37 cellular contexts compared by ENCODE assay signal in genomic region chr11:107538821-107539220, GRCh38. TPM values are rescaled to one million over a fixed set of nuclear protein-coding genes. Genes with fewer than 3 reads are reported as not detected.
"Had no signal": no experiment of that assay in that cellular context is flagged by ENCODE, and none has a peak within 500 bp of the region (broad histone marks: within the 10 kb centered on the region; RNA-seq: fewer than 3 reads in every experiment).

No MANE protein-coding gene starts in this region.

- H3K4me1 ChIP-seq: ascending aorta, body of pancreas, breast epithelium had no signal

- DNase-seq: activated B cell treated with CpG ODN at 0.5 μM for 24 hours; activated CD4-positive, alpha-beta memory T cell treated with anti-CD3 and anti-CD28 coated beads for 36 hours; activated CD4-positive, alpha-beta T cell treated with anti-CD3 and anti-CD28 coated beads for 4 hours; activated CD4-positive, alpha-beta T cell treated with anti-CD3 and anti-CD28 coated beads, Interleukin-2, amount 10 ng/mL, durations not matched to agents 24 days and 14 days; activated CD4-positive, alpha-beta T cell treated with anti-CD3 and anti-CD28 coated beads, Interleukin-2, amount 50 U/mL, for 1 hour; activated CD4-positive, alpha-beta T cell treated with anti-CD3 and anti-CD28 coated beads, Interleukin-2, amount 50 U/mL, for 4 hours; activated CD4-positive, CD25-positive, alpha-beta regulatory T cell treated with anti-CD3 and anti-CD28 coated beads, Interleukin-2, amount 50 U/mL, for 72 hours; activated CD8-positive, alpha-beta memory T cell treated with anti-CD3 and anti-CD28 coated beads, Interleukin-2, amount 50 U/mL, for 4 hours; activated CD8-positive, alpha-beta T cell treated with anti-CD3 and anti-CD28 coated beads for 36 hours; activated effector memory CD4-positive, alpha-beta T cell treated with Interleukin-2 at 50 U/mL for 16 hours; activated gamma-delta T cell; activated naive CD4-positive, alpha-beta T cell treated with anti-CD3 and anti-CD28 coated beads, Interleukin-2, amount 10 ng/mL, durations not matched to agents 7 days and 5 days; activated naive CD4-positive, alpha-beta T cell treated with Interleukin-2 at 50 U/mL for 16 hours; activated naive CD8-positive, alpha-beta T cell treated with anti-CD3 and anti-CD28 coated beads, Interleukin-2, amount 10 ng/mL, durations not matched to agents 7 days and 5 days; activated naive CD8-positive, alpha-beta T cell treated with anti-CD3 and anti-CD28 coated beads, Interleukin-2, amount 50 U/mL, for 24 hours; activated T-cell treated with anti-CD3 and anti-CD28 coated beads for 4 hours; activated T-cell treated with anti-CD3 and anti-CD28 coated beads, Interleukin-2, amount 50 U/mL, for 1 hour; activated T-cell treated with anti-CD3 and anti-CD28 coated beads, Interleukin-2, amount 50 U/mL, for 4 hours; activated T-cell treated with anti-CD3 and anti-CD28 coated beads, Interleukin-2, amount 50 U/mL, for 72 hours; amygdala; anterior cingulate cortex; body of pancreas; brain microvascular endothelial cell; central memory CD4-positive, alpha-beta T cell; T-cell; T-helper 2 cell; T-helper 9 cell had no signal

- H3K9me3 Mint-ChIP-seq: activated B cell treated with CpG ODN at 0.5 μM for 24 hours; activated CD4-positive, alpha-beta memory T cell treated with anti-CD3 and anti-CD28 coated beads for 36 hours; activated CD8-positive, alpha-beta T cell treated with anti-CD3 and anti-CD28 coated beads for 36 hours; activated naive CD4-positive, alpha-beta T cell treated with anti-CD3 and anti-CD28 coated beads, Interleukin-2, amount 50 U/mL, for 24 hours; activated naive CD8-positive, alpha-beta T cell treated with anti-CD3 and anti-CD28 coated beads, Interleukin-2, amount 10 ng/mL, durations not matched to agents 7 days and 5 days; activated naive CD8-positive, alpha-beta T cell treated with anti-CD3 and anti-CD28 coated beads, Interleukin-2, amount 50 U/mL, for 24 hours; activated T-cell treated with anti-CD3 and anti-CD28 coated beads, Interleukin-2, amount 50 U/mL, for 4 hours; activated T-cell treated with anti-CD3 and anti-CD28 coated beads, Interleukin-2, amount 50 U/mL, for 72 hours; activated T-helper 1 cell treated with anti-CD3 and anti-CD28 coated beads, Interleukin-12 subunit alpha, Interleukin-12 subunit beta, Interleukin-2, Interleukin-4 antibody, amounts not matched to agents 30 ng/mL and 10 ng/mL and 1 ng/mL, durations not matched to agents 14 hours and 24 hours and 36 hours; activated T-helper 2 cell treated with anti-CD3 and anti-CD28 coated beads, Interferon-gamma antibody, Interleukin-2, Interleukin-4, amounts not matched to agents 10 μg/mL and 5 μg/mL and 100 μg/mL, durations not matched to agents 14 hours and 24 hours and 36 hours; T-cell; T-helper 2 cell treated with Interferon-gamma antibody and Interleukin-4, amounts not matched to agents 5 μg/mL and 100 μg/mL, for 36 hours had no signal

- H3K27ac ChIP-seq: ascending aorta, body of pancreas, brain microvascular endothelial cell, breast epithelium, VCaP had no signal

- H3K4me3 Mint-ChIP-seq: activated B cell treated with CpG ODN at 0.5 μM for 24 hours; activated CD4-positive, alpha-beta memory T cell treated with anti-CD3 and anti-CD28 coated beads for 36 hours; activated CD4-positive, alpha-beta T cell treated with anti-CD3 and anti-CD28 coated beads, Interleukin-2, amount 10 ng/mL, durations not matched to agents 24 days and 14 days; activated CD8-positive, alpha-beta T cell treated with anti-CD3 and anti-CD28 coated beads for 36 hours; activated naive CD4-positive, alpha-beta T cell treated with anti-CD3 and anti-CD28 coated beads, Interleukin-2, amount 10 ng/mL, durations not matched to agents 7 days and 5 days; activated naive CD4-positive, alpha-beta T cell treated with anti-CD3 and anti-CD28 coated beads, Interleukin-2, amount 50 U/mL, for 24 hours; activated naive CD8-positive, alpha-beta T cell; activated naive CD8-positive, alpha-beta T cell treated with anti-CD3 and anti-CD28 coated beads, Interleukin-2, amount 10 ng/mL, durations not matched to agents 7 days and 5 days; activated naive CD8-positive, alpha-beta T cell treated with anti-CD3 and anti-CD28 coated beads, Interleukin-2, amount 50 U/mL, for 24 hours; activated T-cell treated with anti-CD3 and anti-CD28 coated beads, Interleukin-2, amount 50 U/mL, for 4 hours; activated T-cell treated with anti-CD3 and anti-CD28 coated beads, Interleukin-2, amount 50 U/mL, for 72 hours; activated T-helper 1 cell treated with anti-CD3 and anti-CD28 coated beads, Interleukin-12 subunit alpha, Interleukin-12 subunit beta, Interleukin-2, Interleukin-4 antibody, amounts not matched to agents 30 ng/mL and 10 ng/mL and 1 ng/mL, durations not matched to agents 14 hours and 24 hours and 36 hours; T-cell; T-helper 1 cell treated with Interleukin-12 subunit alpha and Interleukin-12 subunit beta and Interleukin-4 antibody, amounts not matched to agents 30 μg/mL and 1 μg/mL, for 36 hours; T-helper 2 cell treated with Interferon-gamma antibody and Interleukin-4, amounts not matched to agents 5 μg/mL and 100 μg/mL, for 36 hours had no signal

- H3K27ac Mint-ChIP-seq: activated B cell treated with CpG ODN at 0.5 μM for 24 hours; activated CD4-positive, alpha-beta memory T cell treated with anti-CD3 and anti-CD28 coated beads for 36 hours; activated CD4-positive, alpha-beta T cell treated with anti-CD3 and anti-CD28 coated beads, Interleukin-2, amount 10 ng/mL, durations not matched to agents 24 days and 14 days; activated CD8-positive, alpha-beta T cell treated with anti-CD3 and anti-CD28 coated beads for 36 hours; activated naive CD4-positive, alpha-beta T cell treated with anti-CD3 and anti-CD28 coated beads, Interleukin-2, amount 50 U/mL, for 24 hours; activated naive CD8-positive, alpha-beta T cell; activated naive CD8-positive, alpha-beta T cell treated with anti-CD3 and anti-CD28 coated beads, Interleukin-2, amount 10 ng/mL, durations not matched to agents 7 days and 5 days; activated naive CD8-positive, alpha-beta T cell treated with anti-CD3 and anti-CD28 coated beads, Interleukin-2, amount 50 U/mL, for 24 hours; activated T-cell treated with anti-CD3 and anti-CD28 coated beads, Interleukin-2, amount 50 U/mL, for 72 hours; activated T-helper 1 cell treated with anti-CD3 and anti-CD28 coated beads, Interleukin-12 subunit alpha, Interleukin-12 subunit beta, Interleukin-2, Interleukin-4 antibody, amounts not matched to agents 30 ng/mL and 10 ng/mL and 1 ng/mL, durations not matched to agents 14 hours and 24 hours and 36 hours; activated T-helper 2 cell treated with anti-CD3 and anti-CD28 coated beads, Interferon-gamma antibody, Interleukin-2, Interleukin-4, amounts not matched to agents 10 μg/mL and 5 μg/mL and 100 μg/mL, durations not matched to agents 14 hours and 24 hours and 36 hours; T-cell; T-helper 1 cell treated with Interleukin-12 subunit alpha and Interleukin-12 subunit beta and Interleukin-4 antibody, amounts not matched to agents 30 μg/mL and 1 μg/mL, for 36 hours; T-helper 2 cell treated with Interferon-gamma antibody and Interleukin-4, amounts not matched to agents 5 μg/mL and 100 μg/mL, for 36 hours had no signal

- ATAC-seq: activated CD8-positive, alpha-beta T cell treated with anti-CD3 and anti-CD28 coated beads for 36 hours; activated naive CD8-positive, alpha-beta T cell treated with anti-CD3 and anti-CD28 coated beads, Interleukin-2, amount 50 U/mL, for 24 hours; activated T-cell treated with anti-CD3 and anti-CD28 coated beads, Interleukin-2, amount 50 U/mL, for 4 hours; activated T-cell treated with anti-CD3 and anti-CD28 coated beads, Interleukin-2, amount 50 U/mL, for 72 hours; body of pancreas; T-cell had no signal

- FAIRE-seq: TTC549 had no signal

- H3K27me3 Mint-ChIP-seq: activated B cell treated with CpG ODN at 0.5 μM for 24 hours; activated CD4-positive, alpha-beta memory T cell treated with anti-CD3 and anti-CD28 coated beads for 36 hours; activated CD4-positive, alpha-beta T cell treated with anti-CD3 and anti-CD28 coated beads, Interleukin-2, amount 10 ng/mL, durations not matched to agents 24 days and 14 days; activated CD8-positive, alpha-beta T cell treated with anti-CD3 and anti-CD28 coated beads for 36 hours; activated naive CD4-positive, alpha-beta T cell treated with anti-CD3 and anti-CD28 coated beads, Interleukin-2, amount 10 ng/mL, durations not matched to agents 7 days and 5 days; activated naive CD4-positive, alpha-beta T cell treated with anti-CD3 and anti-CD28 coated beads, Interleukin-2, amount 50 U/mL, for 24 hours; activated naive CD8-positive, alpha-beta T cell; activated naive CD8-positive, alpha-beta T cell treated with anti-CD3 and anti-CD28 coated beads, Interleukin-2, amount 10 ng/mL, durations not matched to agents 7 days and 5 days; activated naive CD8-positive, alpha-beta T cell treated with anti-CD3 and anti-CD28 coated beads, Interleukin-2, amount 50 U/mL, for 24 hours; T-cell had no signal

- H3K36me3 ChIP-seq: brain microvascular endothelial cell, breast epithelium had no signal

- H3K9me3 ChIP-seq: ascending aorta, body of pancreas, breast epithelium had no signal

- H3K4me1 Mint-ChIP-seq: activated B cell treated with CpG ODN at 0.5 μM for 24 hours; activated naive CD4-positive, alpha-beta T cell treated with anti-CD3 and anti-CD28 coated beads, Interleukin-2, amount 10 ng/mL, durations not matched to agents 7 days and 5 days; activated naive CD8-positive, alpha-beta T cell treated with anti-CD3 and anti-CD28 coated beads, Interleukin-2, amount 10 ng/mL, durations not matched to agents 7 days and 5 days; activated naive CD8-positive, alpha-beta T cell treated with anti-CD3 and anti-CD28 coated beads, Interleukin-2, amount 50 U/mL, for 24 hours had no signal

- H3K27me3 ChIP-seq: ascending aorta, body of pancreas, brain microvascular endothelial cell, breast epithelium had no signal

- H3K4me3 ChIP-seq: ascending aorta, body of pancreas, breast epithelium had no signal

RNA-seq across cellular contexts. Expression of gene ELMOD1, which starts 52.1 kb away (rescaled TPM):
- total RNA-seq: activated B cell treated with CpG ODN at 0.5 μM for 24 hours; activated CD4-positive, alpha-beta T cell treated with anti-CD3 and anti-CD28 coated beads, Interleukin-2, amount 10 ng/mL, durations not matched to agents 24 days and 14 days; activated CD8-positive, alpha-beta T cell treated with anti-CD3 and anti-CD28 coated beads for 36 hours; activated naive CD8-positive, alpha-beta T cell treated with anti-CD3 and anti-CD28 coated beads, Interleukin-2, amount 10 ng/mL, durations not matched to agents 7 days and 5 days; activated T-cell treated with anti-CD3 and anti-CD28 coated beads, Interleukin-2, amount 50 U/mL, for 4 hours; activated T-cell treated with anti-CD3 and anti-CD28 coated beads, Interleukin-2, amount 50 U/mL, for 72 hours; activated T-helper 1 cell treated with anti-CD3 and anti-CD28 coated beads, Interleukin-12 subunit alpha, Interleukin-12 subunit beta, Interleukin-2, Interleukin-4 antibody, amounts not matched to agents 30 ng/mL and 10 ng/mL and 1 ng/mL, durations not matched to agents 14 hours and 24 hours and 36 hours; activated T-helper 2 cell treated with anti-CD3 and anti-CD28 coated beads, Interferon-gamma antibody, Interleukin-2, Interleukin-4, amounts not matched to agents 10 μg/mL and 5 μg/mL and 100 μg/mL, durations not matched to agents 14 hours and 24 hours and 36 hours; ascending aorta; body of pancreas; breast epithelium; T-cell had no signal
